Comparison of ENCODE assay signal across 1 cellular context in genomic region chr11:797300-798092, GRCh38.
TF ChIP-seq lines count a peak whose summit lies in the region.

No MANE protein-coding gene starts in this region.

TF ChIP-seq in HepG2, 621 proteins besides CTCF, POLR2A, EP300 and RAD21 (continued from another document and continues in another):
- TF ChIP-seq ZXDC (CRISPR knock-in tag; IDR thresholded peaks at IDR 0.05) (no peak), ZNF569 (CRISPR knock-in tag; IDR thresholded peaks at IDR 0.05; ENCODE audit: borderline replicate concordance) (0 out of 2 replicates have a peak, but pooled peaks have one; percentile 61), CBFB (CRISPR knock-in tag; IDR thresholded peaks at IDR 0.05) (no peak; the same call in 1 of the 2 replicates), RORA (CRISPR knock-in tag; IDR thresholded peaks at IDR 0.05) (no peak), ZSCAN30 (CRISPR knock-in tag; IDR thresholded peaks at IDR 0.05) (no peak), MXI1 (IDR thresholded peaks at IDR 0.05; ENCODE audit: borderline replicate concordance, low read depth, low read length) (peak; percentile 62; the same call in 1 of the 3 replicates), GTF2F1 (IDR thresholded peaks at IDR 0.05; ENCODE audit: low read length) (no peak), NFE2L2 (IDR thresholded peaks at IDR 0.05; ENCODE audit: low read length) (no peak), ZMYM4 (CRISPR knock-in tag; IDR thresholded peaks at IDR 0.05) (no peak), RXRA (CRISPR knock-in tag; IDR thresholded peaks at IDR 0.05) (peak; percentile 40), NFYC (CRISPR knock-in tag; IDR thresholded peaks at IDR 0.05) (no peak), ZNF652 (CRISPR knock-in tag; IDR thresholded peaks at IDR 0.05; ENCODE audit: borderline replicate concordance, low read depth) (no peak), RARG (CRISPR knock-in tag; IDR thresholded peaks at IDR 0.05; ENCODE audit: low read depth) (no peak), ZNF766 (CRISPR knock-in tag; IDR thresholded peaks at IDR 0.05; ENCODE audit: borderline replicate concordance) (no peak), ZNF432 (CRISPR knock-in tag; IDR thresholded peaks at IDR 0.05; ENCODE audit: borderline replicate concordance) (no peak), ZBTB7B (CRISPR knock-in tag; IDR thresholded peaks at IDR 0.05) (0 out of 2 replicates have a peak, but pooled peaks have one; percentile 12), SAFB2 (CRISPR knock-in tag; IDR thresholded peaks at IDR 0.05; ENCODE audit: borderline replicate concordance, low read depth) (no peak; the same call in 1 of the 2 replicates), ZNF383 (CRISPR knock-in tag; IDR thresholded peaks at IDR 0.05; ENCODE audit: borderline replicate concordance) (peak; percentile 25; the same call in 1 of the 2 replicates), SMARCC2 (IDR thresholded peaks at IDR 0.05) (no peak), SIN3B (IDR thresholded peaks at IDR 0.05; ENCODE audit: low read length) (no peak), RCOR2 (CRISPR knock-in tag; IDR thresholded peaks at IDR 0.05) (no peak), PTBP1 (IDR thresholded peaks at IDR 0.05; ENCODE audit: low read depth, low read length, poor library complexity, severe bottlenecking) (no peak), ZBTB1 (CRISPR knock-in tag; IDR thresholded peaks at IDR 0.05; ENCODE audit: borderline replicate concordance) (no peak), ZNF547 (CRISPR knock-in tag; IDR thresholded peaks at IDR 0.05) (no peak; the same call in 1 of the 2 replicates), KDM3A (CRISPR knock-in tag; IDR thresholded peaks at IDR 0.05; ENCODE audit: low read depth) (0 out of 2 replicates have a peak, but pooled peaks have one; percentile 58), ZNF589 (CRISPR knock-in tag; conservative IDR thresholded peaks at IDR 0.05) (no peak), ATM (IDR thresholded peaks at IDR 0.05; ENCODE audit: borderline replicate concordance) (no peak), HNF1B (CRISPR knock-in tag; IDR thresholded peaks at IDR 0.05) (no peak; the same call in 1 of the 2 replicates), ARID3A (IDR thresholded peaks at IDR 0.05; ENCODE audit: low read depth, low read length) (no peak), TRAFD1 (CRISPR knock-in tag; IDR thresholded peaks at IDR 0.05; ENCODE audit: borderline replicate concordance) (no peak), NFKB2 (CRISPR knock-in tag; IDR thresholded peaks at IDR 0.05; ENCODE audit: borderline replicate concordance) (no peak), ZNF83 (CRISPR knock-in tag; IDR thresholded peaks at IDR 0.05; ENCODE audit: borderline replicate concordance) (no peak), ZNF354B (CRISPR knock-in tag; IDR thresholded peaks at IDR 0.05) (no peak), ZNF136 (CRISPR knock-in tag; IDR thresholded peaks at IDR 0.05; ENCODE audit: low read depth) (no peak), DBP (CRISPR knock-in tag; IDR thresholded peaks at IDR 0.05; ENCODE audit: not compliant biosample characterization) (no peak), ZNF350 (CRISPR knock-in tag; IDR thresholded peaks at IDR 0.05; ENCODE audit: borderline replicate concordance, low read depth) (no peak), ZBTB37 (CRISPR knock-in tag; IDR thresholded peaks at IDR 0.05) (no peak), REL (CRISPR knock-in tag; conservative IDR thresholded peaks at IDR 0.05) (no peak), REST (IDR thresholded peaks at IDR 0.05; ENCODE audit: borderline replicate concordance in 1 of 2, low read depth in 1 of 2, low read length in 2 of 2) (no peak), ZNF205 (CRISPR knock-in tag; IDR thresholded peaks at IDR 0.05) (no peak), KLF13 (CRISPR knock-in tag; IDR thresholded peaks at IDR 0.05) (no peak), NCOA2 (CRISPR knock-in tag; IDR thresholded peaks at IDR 0.05) (no peak), TFE3 (CRISPR knock-in tag; IDR thresholded peaks at IDR 0.05) (no peak), ZFP82 (CRISPR knock-in tag; IDR thresholded peaks at IDR 0.05; ENCODE audit: borderline replicate concordance) (no peak), HDAC1 (CRISPR knock-in tag; IDR thresholded peaks at IDR 0.05) (peak; percentile 73), MLX (CRISPR knock-in tag; IDR thresholded peaks at IDR 0.05) (no peak), KAT2B (IDR thresholded peaks at IDR 0.05; ENCODE audit: borderline replicate concordance, low read depth, low read length) (no peak), ZNF232 (CRISPR knock-in tag; IDR thresholded peaks at IDR 0.05; ENCODE audit: borderline replicate concordance) (no peak), RELA (CRISPR knock-in tag; IDR thresholded peaks at IDR 0.05) (no peak), RARA (CRISPR knock-in tag; IDR thresholded peaks at IDR 0.05) (no peak), SNAI1 (CRISPR knock-in tag; IDR thresholded peaks at IDR 0.05; ENCODE audit: borderline replicate concordance) (no peak), CBX1 (IDR thresholded peaks at IDR 0.05; ENCODE audit: low read depth) (no peak), HDAC2 (CRISPR knock-in tag; IDR thresholded peaks at IDR 0.05) (no peak), WIZ (CRISPR knock-in tag; IDR thresholded peaks at IDR 0.05) (0 out of 2 replicates have a peak, but pooled peaks have one; percentile 22), AKAP8 (CRISPR knock-in tag; IDR thresholded peaks at IDR 0.05) (no peak; the same call in 1 of the 2 replicates), SMAD1 (CRISPR knock-in tag; IDR thresholded peaks at IDR 0.05; ENCODE audit: borderline replicate concordance, low read depth) (no peak; the same call in 1 of the 2 replicates), LCORL (IDR thresholded peaks at IDR 0.05) (no peak), LCORL (CRISPR knock-in tag; IDR thresholded peaks at IDR 0.05) (no peak), ZNF530 (CRISPR knock-in tag; IDR thresholded peaks at IDR 0.05; ENCODE audit: low read depth) (no peak), ZNF781 (CRISPR knock-in tag; IDR thresholded peaks at IDR 0.05; ENCODE audit: borderline replicate concordance, not compliant biosample characterization) (no peak)
